3 cellular contexts compared by ENCODE assay signal in the genomic region with DNA sequence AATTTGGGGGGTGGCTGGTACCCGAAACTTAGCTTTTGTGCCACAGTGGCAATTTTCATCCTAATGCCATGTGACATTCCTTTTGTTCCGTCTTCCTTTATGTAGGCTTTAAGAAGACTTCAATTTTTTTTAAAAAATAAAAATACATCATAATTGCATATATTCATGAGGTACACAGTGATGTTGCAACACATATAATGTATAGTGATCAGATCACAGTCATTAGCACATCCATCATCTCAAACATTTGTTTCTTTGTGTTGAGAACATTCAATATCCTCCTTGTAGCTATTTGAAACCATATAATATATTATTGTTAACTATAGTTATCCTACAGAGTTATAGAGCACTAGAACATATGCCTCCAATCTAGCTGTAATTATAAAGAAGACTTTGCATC.
TF ChIP-seq lines count a peak whose summit lies in the region.

No MANE protein-coding gene starts in this region.

TF ChIP-seq in A549, 52 proteins besides CTCF, POLR2A, EP300 and RAD21:
- TF ChIP-seq RCOR1 (IDR thresholded peaks at IDR 0.05; ENCODE audit: low read depth, low read length) (no peak), RARB (CRISPR knock-in tag; IDR thresholded peaks at IDR 0.05) (no peak), HDAC2 (IDR thresholded peaks at IDR 0.05) (no peak), FOSL2 (IDR thresholded peaks at IDR 0.05) (no peak), FOSL2 (CRISPR knock-in tag; IDR thresholded peaks at IDR 0.05) (no peak), POLR2AphosphoS2 (conservative IDR thresholded peaks at IDR 0.05; ENCODE audit: low read length) (no peak)
- TF ChIP-seq, protein P1, sequence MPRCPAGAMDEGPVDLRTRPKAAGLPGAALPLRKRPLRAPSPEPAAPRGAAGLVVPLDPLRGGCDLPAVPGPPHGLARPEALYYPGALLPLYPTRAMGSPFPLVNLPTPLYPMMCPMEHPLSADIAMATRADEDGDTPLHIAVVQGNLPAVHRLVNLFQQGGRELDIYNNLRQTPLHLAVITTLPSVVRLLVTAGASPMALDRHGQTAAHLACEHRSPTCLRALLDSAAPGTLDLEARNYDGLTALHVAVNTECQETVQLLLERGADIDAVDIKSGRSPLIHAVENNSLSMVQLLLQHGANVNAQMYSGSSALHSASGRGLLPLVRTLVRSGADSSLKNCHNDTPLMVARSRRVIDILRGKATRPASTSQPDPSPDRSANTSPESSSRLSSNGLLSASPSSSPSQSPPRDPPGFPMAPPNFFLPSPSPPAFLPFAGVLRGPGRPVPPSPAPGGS (IDR thresholded peaks at IDR 0.05), result no peak

TF ChIP-seq in IMR-90, 13 proteins besides CTCF, POLR2A, EP300 and RAD21:
- no peak for TF ChIP-seq MAFK (IDR thresholded peaks at IDR 0.05; ENCODE audit: low read depth, low read length)
- no peak for TF ChIP-seq SMC3 (IDR thresholded peaks at IDR 0.05; ENCODE audit: low read depth, low read length)
- TF ChIP-seq, protein P2, sequence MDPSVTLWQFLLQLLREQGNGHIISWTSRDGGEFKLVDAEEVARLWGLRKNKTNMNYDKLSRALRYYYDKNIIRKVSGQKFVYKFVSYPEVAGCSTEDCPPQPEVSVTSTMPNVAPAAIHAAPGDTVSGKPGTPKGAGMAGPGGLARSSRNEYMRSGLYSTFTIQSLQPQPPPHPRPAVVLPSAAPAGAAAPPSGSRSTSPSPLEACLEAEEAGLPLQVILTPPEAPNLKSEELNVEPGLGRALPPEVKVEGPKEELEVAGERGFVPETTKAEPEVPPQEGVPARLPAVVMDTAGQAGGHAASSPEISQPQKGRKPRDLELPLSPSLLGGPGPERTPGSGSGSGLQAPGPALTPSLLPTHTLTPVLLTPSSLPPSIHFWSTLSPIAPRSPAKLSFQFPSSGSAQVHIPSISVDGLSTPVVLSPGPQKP (IDR thresholded peaks at IDR 0.05; ENCODE audit: borderline replicate concordance, low read depth, low read length), result no peak
- TF ChIP-seq RFX5 (IDR thresholded peaks at IDR 0.05; ENCODE audit: low read depth, low read length), result no peak
- TF ChIP-seq CHD1 (IDR thresholded peaks at IDR 0.05; ENCODE audit: low read depth, low read length), result no peak
- peak; percentile 62 for TF ChIP-seq CEBPB (IDR thresholded peaks at IDR 0.05; ENCODE audit: low read depth, low read length)
- no peak for TF ChIP-seq MXI1 (IDR thresholded peaks at IDR 0.05; ENCODE audit: borderline replicate concordance, low read depth, low read length)

TF ChIP-seq in K562, 482 proteins besides CTCF, POLR2A, EP300 and RAD21:
- TF ChIP-seq, protein P3, sequence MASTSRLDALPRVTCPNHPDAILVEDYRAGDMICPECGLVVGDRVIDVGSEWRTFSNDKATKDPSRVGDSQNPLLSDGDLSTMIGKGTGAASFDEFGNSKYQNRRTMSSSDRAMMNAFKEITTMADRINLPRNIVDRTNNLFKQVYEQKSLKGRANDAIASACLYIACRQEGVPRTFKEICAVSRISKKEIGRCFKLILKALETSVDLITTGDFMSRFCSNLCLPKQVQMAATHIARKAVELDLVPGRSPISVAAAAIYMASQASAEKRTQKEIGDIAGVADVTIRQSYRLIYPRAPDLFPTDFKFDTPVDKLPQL (IDR thresholded peaks at IDR 0.05; ENCODE audit: extremely low read depth, insufficient read length), result no peak
- TF ChIP-seq CEBPG (CRISPR knock-in tag; IDR thresholded peaks at IDR 0.05) (no peak), CEBPG (tag; conservative IDR thresholded peaks at IDR 0.05 in 1 of 2, IDR thresholded peaks at IDR 0.05 in 1 of 2) (peak; percentile 22 to 55; a peak in 3 of 4 replicates), BMI1 (IDR thresholded peaks at IDR 0.05; ENCODE audit: low read length) (0 out of 2 replicates have a peak, but pooled peaks have one; percentile 50)
